1 cellular context compared by ENCODE assay signal in the genomic region with DNA sequence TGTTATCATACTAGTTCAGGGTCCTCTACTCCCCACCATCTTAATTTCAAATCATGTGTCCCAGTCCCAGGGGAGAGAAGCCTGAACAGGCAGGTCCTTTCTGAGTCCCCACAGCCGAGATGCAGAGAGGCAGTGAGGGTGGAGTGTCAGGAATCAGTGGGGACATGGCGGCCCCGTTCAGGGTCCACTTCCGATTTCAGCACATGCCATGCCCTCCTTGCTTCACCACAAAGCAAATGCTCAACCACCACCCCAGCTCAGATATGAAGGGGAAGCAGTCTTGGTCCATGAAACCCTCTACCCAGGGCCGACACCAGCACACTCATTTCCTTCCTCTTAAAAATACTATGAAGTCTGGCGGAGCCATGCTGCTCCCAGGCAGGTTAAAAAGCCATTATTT.
TF ChIP-seq lines count a peak whose summit lies in the region.

No MANE protein-coding gene starts in this region.

TF ChIP-seq in HepG2, 621 proteins besides CTCF, POLR2A, EP300 and RAD21 (continued from another document):
- TF ChIP-seq, protein P1, sequence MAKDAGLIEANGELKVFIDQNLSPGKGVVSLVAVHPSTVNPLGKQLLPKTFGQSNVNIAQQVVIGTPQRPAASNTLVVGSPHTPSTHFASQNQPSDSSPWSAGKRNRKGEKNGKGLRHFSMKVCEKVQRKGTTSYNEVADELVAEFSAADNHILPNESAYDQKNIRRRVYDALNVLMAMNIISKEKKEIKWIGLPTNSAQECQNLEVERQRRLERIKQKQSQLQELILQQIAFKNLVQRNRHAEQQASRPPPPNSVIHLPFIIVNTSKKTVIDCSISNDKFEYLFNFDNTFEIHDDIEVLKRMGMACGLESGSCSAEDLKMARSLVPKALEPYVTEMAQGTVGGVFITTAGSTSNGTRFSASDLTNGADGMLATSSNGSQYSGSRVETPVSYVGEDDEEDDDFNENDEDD (CRISPR knock-in tag; IDR thresholded peaks at IDR 0.05; ENCODE audit: borderline replicate concordance), result no peak
- TF ChIP-seq, protein P2, sequence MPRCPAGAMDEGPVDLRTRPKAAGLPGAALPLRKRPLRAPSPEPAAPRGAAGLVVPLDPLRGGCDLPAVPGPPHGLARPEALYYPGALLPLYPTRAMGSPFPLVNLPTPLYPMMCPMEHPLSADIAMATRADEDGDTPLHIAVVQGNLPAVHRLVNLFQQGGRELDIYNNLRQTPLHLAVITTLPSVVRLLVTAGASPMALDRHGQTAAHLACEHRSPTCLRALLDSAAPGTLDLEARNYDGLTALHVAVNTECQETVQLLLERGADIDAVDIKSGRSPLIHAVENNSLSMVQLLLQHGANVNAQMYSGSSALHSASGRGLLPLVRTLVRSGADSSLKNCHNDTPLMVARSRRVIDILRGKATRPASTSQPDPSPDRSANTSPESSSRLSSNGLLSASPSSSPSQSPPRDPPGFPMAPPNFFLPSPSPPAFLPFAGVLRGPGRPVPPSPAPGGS (CRISPR knock-in tag; IDR thresholded peaks at IDR 0.05), result no peak
- TF ChIP-seq ZSCAN29 (CRISPR knock-in tag; conservative IDR thresholded peaks at IDR 0.05) (no peak), XRCC5 (optimal IDR thresholded peaks at IDR 0.05; ENCODE audit: low read length) (no peak)
